Comparison of ENCODE assay signal across 7 cellular contexts in genomic region chr7:23980081-23980480, GRCh38.
"Had no signal": no experiment of that assay in that cellular context is flagged by ENCODE, and none has a peak within 500 bp of the region (broad histone marks: within the 10 kb centered on the region; RNA-seq: fewer than 3 reads in every experiment).

No MANE protein-coding gene starts in this region.

- H3K9me3 ChIP-seq: HAP-1 had no signal

- H3K36me3 ChIP-seq: HAP-1 had no signal

- H3K4me1 ChIP-seq: HAP-1 had no signal

- H3K9ac ChIP-seq: GM23248 had no signal

- DNase-seq: GM23248, GOT3, H7, HFFc6, KBM-7 had no signal

- H3K27ac ChIP-seq: GM23248, HL-60 had no signal

- H2AFZ ChIP-seq: GM23248 had no signal

- H3K4me3 ChIP-seq: GM23248, HAP-1 had no signal
